9 cellular contexts compared by ENCODE assay signal in genomic region chr3:131083190-131083863, GRCh38.
DNase-seq lines count a peak whose midpoint lies in the region; ATAC-seq lines count a peak whose summit lies in the region.
"Had no signal": no experiment of that assay in that cellular context is flagged by ENCODE, and none has a peak within 500 bp of the region (broad histone marks: within the 10 kb centered on the region; RNA-seq: fewer than 3 reads in every experiment).

No MANE protein-coding gene starts in this region.

- H3K4me1 ChIP-seq in endocrine pancreas (ENCODE audit: control insufficient read depth, insufficient read depth, low read length), result peaks cover 5% of the 10 kb centered on the region

- H3K27me3 ChIP-seq in endocrine pancreas (ENCODE audit: control insufficient read depth, insufficient read depth, low read length), result no peaks in the 10 kb centered on the region

- no peaks in the 10 kb centered on the region for H3K9me3 ChIP-seq in endocrine pancreas (ENCODE audit: control insufficient read depth, low read length)

- DNase-seq in NCI-H2196 (lab: John Stamatoyannopoulos, UW; ENCODE audit: unreplicated experiment), result peak; percentile 37
- DNase-seq in pons (ENCODE audit: low spot score), result peak; percentile 97
- DNase-seq in activated T-cell treated with anti-CD3 and anti-CD28 coated beads, Interleukin-2, amount 50 U/mL, for 48 hours, result no peak
- no peak for DNase-seq in OCI-M1 (lab: John Stamatoyannopoulos, UW)
- DNase-seq in dedifferentiated amniotic fluid mesenchymal stem cell (ENCODE audit: extremely low spot score), result no peak
- DNase-seq: activated CD4-positive, alpha-beta T cell treated with anti-CD3 and anti-CD28 coated beads, Interleukin-2, amount 50 U/mL, for 4 hours had no signal

- H3K36me3 ChIP-seq in endocrine pancreas (ENCODE audit: control insufficient read depth, insufficient read depth, low read length), result no peaks in the 10 kb centered on the region

- ATAC-seq in GM18498 (IDR thresholded peaks at IDR 0.05; ENCODE audit: unreplicated experiment) (peak; percentile 65), HG02852 (IDR thresholded peaks at IDR 0.05; ENCODE audit: unreplicated experiment) (no peak)

- H3K9ac ChIP-seq in endocrine pancreas (ENCODE audit: control insufficient read depth, insufficient read depth, low read length), result no peak overlapping the region

- H3K4me3 ChIP-seq in endocrine pancreas (ENCODE audit: control insufficient read depth, insufficient read depth, low read length), result peak overlapping the region; percentile 11

Comparison
In these comparisons a context has a peak if more than half of its experiments do, and no peak if none do; other contexts are left out.
1. DNase-seq: peak in NCI-H2196 (single experiment) and pons (single experiment); none in activated T-cell treated with anti-CD3 and anti-CD28 coated beads, Interleukin-2, amount 50 U/mL, for 48 hours (0 of 2), OCI-M1 (single experiment) and dedifferentiated amniotic fluid mesenchymal stem cell (single experiment).